8 cellular contexts compared by ENCODE assay signal in the genomic region with DNA sequence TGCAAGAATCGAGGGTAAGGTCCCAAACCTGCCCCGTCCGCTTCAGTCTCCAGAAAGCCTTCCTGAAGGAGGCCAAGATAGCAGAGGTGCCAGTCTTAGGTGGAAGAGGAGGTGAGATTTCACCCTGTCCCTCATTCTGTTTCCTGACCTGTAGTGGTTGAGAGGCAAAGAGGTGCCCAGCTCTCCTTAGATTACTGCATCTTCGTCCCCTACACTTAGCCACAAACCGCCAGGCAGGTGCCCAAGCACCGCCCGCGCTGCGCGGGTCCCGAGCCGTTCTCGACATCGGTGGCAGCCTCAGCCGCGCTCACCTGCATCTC. TPM values are rescaled to one million over a fixed set of nuclear protein-coding genes. Genes with fewer than 3 reads are reported as not detected.
DNase-seq lines count a peak whose midpoint lies in the region; TF ChIP-seq lines count a peak whose summit lies in the region.

No MANE protein-coding gene starts in this region.

- peaks cover 25% of the 10 kb centered on the region for H3K4me1 ChIP-seq in suprapubic skin

- POLR2A ChIA-PET in RWPE1 (lab: Yijun Ruan, JAX; ENCODE audit: low non-redundant PET), result no interaction called here

- H3K9me3 Mint-ChIP-seq in T-helper 2 cell treated with Interferon-gamma antibody and Interleukin-4, amounts not matched to agents 5 μg/mL and 100 μg/mL, for 36 hours, result no peaks in the 10 kb centered on the region
- peaks cover 9% of the 10 kb centered on the region for H3K9me3 Mint-ChIP-seq in glutamatergic neuron (ENCODE audit: unreplicated experiment)

- H3K27me3 ChIP-seq in suprapubic skin, result peaks cover 100% of the 10 kb centered on the region

- no peak overlapping the region for H3K27ac ChIP-seq in RWPE1
- no peak overlapping the region for H3K27ac ChIP-seq in suprapubic skin

- WGBS in suprapubic skin, result 17% methylated on average over 3 of the region's 16 CpGs

- H3K9me3 ChIP-seq in suprapubic skin, result no peaks in the 10 kb centered on the region

- no peaks in the 10 kb centered on the region for H3K36me3 Mint-ChIP-seq in T-helper 2 cell treated with Interferon-gamma antibody and Interleukin-4, amounts not matched to agents 5 μg/mL and 100 μg/mL, for 36 hours (ENCODE audit: low read depth)
- H3K36me3 Mint-ChIP-seq in glutamatergic neuron (ENCODE audit: unreplicated experiment), result no peaks in the 10 kb centered on the region

- peaks cover 1% of the 10 kb centered on the region for H3K4me1 Mint-ChIP-seq in T-helper 2 cell treated with Interferon-gamma antibody and Interleukin-4, amounts not matched to agents 5 μg/mL and 100 μg/mL, for 36 hours (ENCODE audit: low read depth)
- peaks cover 11% of the 10 kb centered on the region for H3K4me1 Mint-ChIP-seq in glutamatergic neuron (ENCODE audit: low read depth, unreplicated experiment)

- TF ChIP-seq CTCF in RWPE1 (conservative IDR thresholded peaks at IDR 0.05; ENCODE audit: low read depth) (no peak), glutamatergic neuron (IDR thresholded peaks at IDR 0.05; ENCODE audit: partially characterized antibody, unreplicated experiment) (no peak), suprapubic skin (IDR thresholded peaks at IDR 0.05) (no peak)

- no peaks in the 10 kb centered on the region for H3K36me3 ChIP-seq in suprapubic skin

- DNase-seq in T-helper 2 cell treated with Interferon-gamma antibody and Interleukin-4, amounts not matched to agents 5 μg/mL and 100 μg/mL, for 36 hours (ENCODE audit: low spot score), result no peak
- DNase-seq in T-helper 2 cell, result no peak
- DNase-seq in RWPE1 (ENCODE audit: low spot score), result peak; percentile 84
- no peak for DNase-seq in glutamatergic neuron
- DNase-seq in suprapubic skin (ENCODE audit: low spot score in 2 of 2), result no peak
- no peak for DNase-seq in NCI-H446 treated with DMSO at 0.1 percent for 48 hours (lab: John Stamatoyannopoulos, UW)
- no peak for DNase-seq in NCI-H82 (lab: John Stamatoyannopoulos, UW)
- no peak for DNase-seq in NCI-H526 (lab: John Stamatoyannopoulos, UW)

- peaks cover 79% of the 10 kb centered on the region for H3K27me3 Mint-ChIP-seq in T-helper 2 cell treated with Interferon-gamma antibody and Interleukin-4, amounts not matched to agents 5 μg/mL and 100 μg/mL, for 36 hours (ENCODE audit: low read depth)
- peaks cover 35% of the 10 kb centered on the region for H3K27me3 Mint-ChIP-seq in glutamatergic neuron (ENCODE audit: unreplicated experiment)

- H3K4me3 ChIP-seq in suprapubic skin, result peak overlapping the region; percentile 48

- H3K27ac Mint-ChIP-seq in T-helper 2 cell treated with Interferon-gamma antibody and Interleukin-4, amounts not matched to agents 5 μg/mL and 100 μg/mL, for 36 hours, result no peak overlapping the region
- H3K27ac Mint-ChIP-seq in glutamatergic neuron (ENCODE audit: unreplicated experiment), result no peak overlapping the region

- no peak for TF ChIP-seq EP300 in suprapubic skin (IDR thresholded peaks at IDR 0.05)

- CTCF ChIA-PET in RWPE1 (lab: Yijun Ruan, JAX), result interaction anchor here (0.6 to 4.2 kb wide), 38 partner anchors 8 to 159 kb away, joined by 3 to 84 read pairs (median 6); no protein-coding TSS in a partner anchor

- TF ChIP-seq POLR2A in suprapubic skin (IDR thresholded peaks at IDR 0.05), result no peak

- H3K4me3 Mint-ChIP-seq in T-helper 2 cell treated with Interferon-gamma antibody and Interleukin-4, amounts not matched to agents 5 μg/mL and 100 μg/mL, for 36 hours, result peak overlapping the region; percentile 84
- H3K4me3 Mint-ChIP-seq in glutamatergic neuron (ENCODE audit: unreplicated experiment), result peak overlapping the region; percentile 76

RNA-seq across cellular contexts. Expression of gene POLG, which starts 23.8 kb away (rescaled TPM):
- total RNA-seq in glutamatergic neuron (ENCODE audit: unreplicated experiment) (55.4 TPM), suprapubic skin (100 to 1,000 TPM in 2 of 4 donors, 10 to 100 TPM in 2; 78.7 to 131 (median 94.6) TPM)
